ENCODE assay signal across 21 cellular contexts in the genomic region with DNA sequence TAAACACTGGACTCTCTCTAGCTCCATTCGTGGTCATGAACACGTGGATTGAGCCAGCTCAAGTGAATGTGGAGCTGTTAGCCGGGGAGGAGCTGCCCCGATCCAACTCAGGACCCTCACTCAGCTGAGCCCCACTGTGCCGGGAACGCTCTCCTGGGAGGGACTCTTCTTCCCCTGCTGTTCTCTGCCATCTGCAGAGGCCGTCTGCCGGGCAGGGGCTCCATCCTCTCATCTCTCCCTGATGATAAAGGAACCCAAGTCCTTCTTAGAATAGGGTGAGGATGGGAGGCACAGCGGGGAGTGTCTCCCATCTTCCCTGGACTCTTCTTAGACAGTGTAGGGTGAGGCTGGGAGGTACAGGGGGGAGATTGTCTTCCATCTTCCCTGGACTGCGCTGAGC.
"Had no signal": no experiment of that assay in that cellular context is flagged by ENCODE, and none has a peak within 500 bp of the region (broad histone marks: within the 10 kb centered on the region; RNA-seq: fewer than 3 reads in every experiment).

No MANE protein-coding gene starts in this region.

- H3K27ac Mint-ChIP-seq: dendritic cell treated with granulocyte-macrophage colony-stimulating factor and Interleukin-4, amounts not matched to agents 40 ng/mL and 50 ng/mL, for 4 days; effector memory CD8-positive, alpha-beta T cell; naive thymus-derived CD8-positive, alpha-beta T cell; stimulated activated effector memory CD8-positive, alpha-beta T cell treated with anti-CD3 and anti-CD28 coated beads, Interleukin-12 subunit alpha, Interleukin-12 subunit beta, amount 100 ng/mL, for 72 hours; type B pancreatic cell had no signal

- H3K4me3 Mint-ChIP-seq: dendritic cell treated with granulocyte-macrophage colony-stimulating factor and Interleukin-4, amounts not matched to agents 40 ng/mL and 50 ng/mL, for 4 days; effector memory CD8-positive, alpha-beta T cell; naive thymus-derived CD8-positive, alpha-beta T cell; stimulated activated effector memory CD8-positive, alpha-beta T cell treated with anti-CD3 and anti-CD28 coated beads, Interleukin-12 subunit alpha, Interleukin-12 subunit beta, amount 100 ng/mL, for 72 hours; type B pancreatic cell had no signal

- H3K27ac ChIP-seq: epithelial cell of prostate, esophagus squamous epithelium, hepatocyte, pancreas, psoas muscle, right lobe of liver, suprapubic skin, thyroid gland had no signal

- ATAC-seq: effector memory CD8-positive, alpha-beta T cell; mucosa of descending colon; naive thymus-derived CD8-positive, alpha-beta T cell; pancreas; psoas muscle; right lobe of liver; stimulated activated effector memory CD8-positive, alpha-beta T cell treated with anti-CD3 and anti-CD28 coated beads, Interleukin-12 subunit alpha, Interleukin-12 subunit beta, amount 100 ng/mL, for 72 hours; stimulated activated naive CD8-positive, alpha-beta T cell treated with anti-CD3 and anti-CD28 coated beads, Interleukin-15, Interleukin-2, amounts not matched to agents 100 U/mL and 50 U/mL, for 24 hours had no signal

- H3K4me1 ChIP-seq: pancreas, psoas muscle, right lobe of liver had no signal

- H3K4me3 ChIP-seq: esophagus squamous epithelium, hepatocyte, mucosa of descending colon, pancreas, psoas muscle, right lobe of liver, suprapubic skin, thyroid gland had no signal

- DNase-seq: effector memory CD8-positive, alpha-beta T cell; esophagus squamous epithelium; foreskin fibroblast; kidney glomerular epithelial cell; mucosa of descending colon; naive thymus-derived CD8-positive, alpha-beta T cell; nucleus accumbens; pancreas; psoas muscle; retina; right lobe of liver; stimulated activated CD4-positive, alpha-beta T cell treated with anti-CD3 and anti-CD28 coated beads, Interleukin-4, amount 100 ng/mL, for 1 hour; stimulated activated CD8-positive, alpha-beta memory T cell treated with anti-CD3 and anti-CD28 coated beads, Interleukin-4, amount 100 ng/mL, for 48 hours; stimulated activated naive CD8-positive, alpha-beta T cell treated with anti-CD3 and anti-CD28 coated beads, Interleukin-15, Interleukin-2, amounts not matched to agents 100 U/mL and 50 U/mL, for 24 hours; thyroid gland had no signal

- H3K27me3 ChIP-seq: pancreas, right lobe of liver, thyroid gland had no signal

- H3K4me1 Mint-ChIP-seq: stimulated activated effector memory CD8-positive, alpha-beta T cell treated with anti-CD3 and anti-CD28 coated beads, Interleukin-12 subunit alpha, Interleukin-12 subunit beta, amount 100 ng/mL, for 72 hours had no signal

- H3K36me3 Mint-ChIP-seq: stimulated activated effector memory CD8-positive, alpha-beta T cell treated with anti-CD3 and anti-CD28 coated beads, Interleukin-12 subunit alpha, Interleukin-12 subunit beta, amount 100 ng/mL, for 72 hours; type B pancreatic cell had no signal

- H3K36me3 ChIP-seq: esophagus squamous epithelium, pancreas, right lobe of liver, suprapubic skin, thyroid gland had no signal

- H3K9me3 ChIP-seq: esophagus squamous epithelium, mucosa of descending colon, pancreas, psoas muscle, right lobe of liver, suprapubic skin, thyroid gland had no signal
